8 cellular contexts compared by ENCODE assay signal in genomic region chrX:101417981-101418841, GRCh38. TPM values are rescaled to one million over a fixed set of nuclear protein-coding genes. Genes with fewer than 3 reads are reported as not detected.
DNase-seq lines count a peak whose midpoint lies in the region; ATAC-seq and TF ChIP-seq lines count a peak whose summit lies in the region.

No MANE protein-coding gene starts in this region.

- no peak for TF ChIP-seq CTCF in lower lobe of right lung (IDR thresholded peaks at IDR 0.05)

- peak overlapping the region; percentile 92 for H3K27ac ChIP-seq in lower lobe of right lung

- intact Hi-C loops in lower lobe of right lung (cut with DNase I): no loop called here

- peak; percentile 59 for ATAC-seq in GM18907 (IDR thresholded peaks at IDR 0.05; ENCODE audit: unreplicated experiment)
- peak; percentile 87 to 91 for ATAC-seq in lower lobe of right lung
- ATAC-seq in stimulated activated naive CD8-positive, alpha-beta T cell treated with anti-CD3 and anti-CD28 coated beads, Interleukin-15, amount 100 ng/mL, for 72 hours: peak; percentile 76

- peaks cover 6% of the 10 kb centered on the region for H3K36me3 ChIP-seq in lower lobe of right lung

- H3K27me3 ChIP-seq in lower lobe of right lung (ENCODE audit: low read depth): no peaks in the 10 kb centered on the region

- H3K4me3 Mint-ChIP-seq in stimulated activated naive CD8-positive, alpha-beta T cell treated with anti-CD3 and anti-CD28 coated beads, Interleukin-15, amount 100 ng/mL, for 72 hours: peak overlapping the region; percentile 91 to 96

- H3K4me1 ChIP-seq in lower lobe of right lung: no peaks in the 10 kb centered on the region

- peak; percentile 54 for DNase-seq in Ammon's horn (ENCODE audit: low spot score)
- DNase-seq in HuH-7 (ENCODE audit: low spot score): peak; percentile 42
- peak; percentile 40 for DNase-seq in activated CD4-positive, alpha-beta T cell treated with anti-CD3 and anti-CD28 coated beads for 48 hours
- DNase-seq in ecto neural progenitor cell (ENCODE audit: low spot score): peak; percentile 78
- DNase-seq in lower lobe of right lung: peak; percentile 75
- DNase-seq in stimulated activated naive CD8-positive, alpha-beta T cell treated with anti-CD3 and anti-CD28 coated beads, Interleukin-15, amount 100 ng/mL, for 72 hours: peak; percentile 33 to 54
- no peak for DNase-seq in mucosa of gallbladder (ENCODE audit: low spot score)

- H3K9me3 Mint-ChIP-seq in stimulated activated naive CD8-positive, alpha-beta T cell treated with anti-CD3 and anti-CD28 coated beads, Interleukin-15, amount 100 ng/mL, for 72 hours: no peaks in the 10 kb centered on the region

- no peaks in the 10 kb centered on the region for H3K27me3 Mint-ChIP-seq in stimulated activated naive CD8-positive, alpha-beta T cell treated with anti-CD3 and anti-CD28 coated beads, Interleukin-15, amount 100 ng/mL, for 72 hours

- peak overlapping the region; percentile 64 for H3K4me3 ChIP-seq in lower lobe of right lung

- H3K4me1 Mint-ChIP-seq in stimulated activated naive CD8-positive, alpha-beta T cell treated with anti-CD3 and anti-CD28 coated beads, Interleukin-15, amount 100 ng/mL, for 72 hours: peaks cover 48% of the 10 kb centered on the region

- H3K27ac Mint-ChIP-seq in stimulated activated naive CD8-positive, alpha-beta T cell treated with anti-CD3 and anti-CD28 coated beads, Interleukin-15, amount 100 ng/mL, for 72 hours: peak overlapping the region; percentile 99

- no peaks in the 10 kb centered on the region for H3K9me3 ChIP-seq in lower lobe of right lung

RNA-seq across cellular contexts. Expression of gene HNRNPH2, which starts 10.2 kb away (rescaled TPM):
- total RNA-seq in lower lobe of right lung: 62.1 TPM
- 62.1 TPM for total RNA-seq in mucosa of gallbladder

RNA-seq across cellular contexts. Expression of gene GLA, which starts 10.5 kb away (rescaled TPM):
- total RNA-seq in lower lobe of right lung (51.1 TPM), mucosa of gallbladder (29.2 TPM)

RNA-seq across cellular contexts. Expression of gene RPL36A, which starts 27.4 kb away (rescaled TPM):
- 154 TPM for total RNA-seq in lower lobe of right lung
- total RNA-seq in mucosa of gallbladder: 124 TPM

RNA-seq across cellular contexts. Expression of gene BTK, which starts 32.2 kb away (rescaled TPM):
- total RNA-seq in lower lobe of right lung: 62.8 TPM
- 8.2 TPM for total RNA-seq in mucosa of gallbladder
